ENCODE assay signal across 16 cellular contexts in the genomic region with DNA sequence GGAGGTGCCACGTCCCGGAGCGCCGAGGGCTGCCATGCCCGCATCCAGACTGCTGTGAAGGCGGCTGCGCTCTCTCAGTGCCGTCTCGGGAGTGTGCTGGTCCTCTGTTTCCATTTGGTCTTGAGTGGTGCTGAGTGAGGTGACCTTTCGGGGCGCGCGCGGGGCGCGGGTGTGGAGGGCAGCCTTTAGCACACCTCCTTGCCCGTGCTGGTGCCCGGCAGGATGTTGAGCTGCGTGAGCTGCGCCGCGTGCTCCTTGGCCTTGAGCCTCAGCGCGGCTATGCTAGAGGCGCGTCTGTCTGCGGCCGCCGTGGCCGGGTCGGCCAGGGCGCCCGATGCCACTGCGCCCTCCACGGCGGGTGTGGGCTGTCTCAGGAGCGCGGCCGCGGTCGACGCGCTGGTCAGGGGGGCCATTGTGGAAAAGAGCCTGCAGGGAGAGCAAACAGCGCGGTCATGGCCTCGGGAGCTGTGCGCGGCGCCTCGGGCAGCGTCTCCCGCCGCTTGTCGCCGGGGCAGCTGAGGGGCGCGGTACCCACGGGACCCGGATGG. TPM values are rescaled to one million over a fixed set of nuclear protein-coding genes. Genes with fewer than 3 reads are reported as not detected.
A peak's percentile ranks its signal among the peaks of the same experiment; 100 is the strongest.
DNase-seq lines count a peak whose midpoint lies in the region; ATAC-seq, FAIRE-seq and TF ChIP-seq lines count a peak whose summit lies in the region.
"Had no signal": no experiment of that assay in that cellular context is flagged by ENCODE, and none has a peak within 500 bp of the region (broad histone marks: within the 10 kb centered on the region; RNA-seq: fewer than 3 reads in every experiment).

No MANE protein-coding gene starts in this region.

- intact Hi-C loops in HepG2 (cut with micrococcal nuclease; ENCODE audit: unreplicated experiment), result no loop called here

- no peak overlapping the region for H3K4me3 Mint-ChIP-seq in stimulated activated memory B cell treated with anti-CD40 and anti-IgM and Interleukin-4, amounts not matched to agents 10 μg/mL and 1 μg/mL and 100 μg/mL, for 72 hours

- CTCF ChIA-PET in HepG2 (lab: Yijun Ruan, JAX; ENCODE audit: low intra/inter-chr PET ratio, low total read pairs), result no interaction called here

- H3K9ac ChIP-seq in HUES6 (ENCODE audit: low read length), result peak overlapping the region; percentile 34
- no peak overlapping the region for H3K9ac ChIP-seq in HepG2 (ENCODE audit: insufficient read depth, low read depth, low read length)

- H4K20me1 ChIP-seq in HepG2 (ENCODE audit: insufficient read depth, low read length), result no peaks in the 10 kb centered on the region

- peak overlapping the region; percentile 32 for H3K27ac Mint-ChIP-seq in stimulated activated memory B cell treated with anti-CD40 and anti-IgM and Interleukin-4, amounts not matched to agents 10 μg/mL and 1 μg/mL and 100 μg/mL, for 72 hours
- H3K27ac Mint-ChIP-seq: activated B cell treated with CpG ODN at 0.5 μM for 24 hours; activated T-helper 2 cell treated with anti-CD3 and anti-CD28 coated beads, Interferon-gamma antibody, Interleukin-2, Interleukin-4, amounts not matched to agents 10 μg/mL and 5 μg/mL and 100 μg/mL, durations not matched to agents 14 hours and 24 hours and 36 hours had no signal

- TF ChIP-seq CTCF in astrocyte of the cerebellum (IDR thresholded peaks at IDR 0.05; ENCODE audit: low read depth, low read length, missing control alignments) (no peak), HepG2 (CRISPR knock-in tag; IDR thresholded peaks at IDR 0.05) (no peak)

- H3K9me3 Mint-ChIP-seq in stimulated activated memory B cell treated with anti-CD40 and anti-IgM and Interleukin-4, amounts not matched to agents 10 μg/mL and 1 μg/mL and 100 μg/mL, for 72 hours, result no peaks in the 10 kb centered on the region
- H3K9me3 Mint-ChIP-seq: activated B cell treated with CpG ODN at 0.5 μM for 24 hours; activated T-helper 2 cell treated with anti-CD3 and anti-CD28 coated beads, Interferon-gamma antibody, Interleukin-2, Interleukin-4, amounts not matched to agents 10 μg/mL and 5 μg/mL and 100 μg/mL, durations not matched to agents 14 hours and 24 hours and 36 hours had no signal

- DNase-seq in astrocyte of the cerebellum (ENCODE audit: low read depth) (no peak), HepG2 (ENCODE audit: low spot score) (no peak), DMS 273 treated with DMSO at 0.1 percent for 48 hours (lab: John Stamatoyannopoulos, UW) (no peak)
- no peak for DNase-seq in stimulated activated CD4-positive, alpha-beta T cell treated with anti-CD3 and anti-CD28 coated beads, Interleukin-15, amount 100 ng/mL, for 24 hours
- DNase-seq: activated B cell treated with CpG ODN at 0.5 μM for 24 hours, kidney glomerular epithelial cell, MV-4-11, NCI-H524 treated with DMSO at 0.1 percent for 48 hours, substantia nigra had no signal

- H3K79me2 ChIP-seq in HepG2 (ENCODE audit: insufficient read depth, low read length), result no peaks in the 10 kb centered on the region

- H3K4me2 ChIP-seq in HepG2 (ENCODE audit: low read depth, low read length), result peak overlapping the region; percentile 27; the same call in 1 of the 2 replicates

- H3K27me3 Mint-ChIP-seq in stimulated activated memory B cell treated with anti-CD40 and anti-IgM and Interleukin-4, amounts not matched to agents 10 μg/mL and 1 μg/mL and 100 μg/mL, for 72 hours, result peaks cover 32% of the 10 kb centered on the region

- TF ChIP-seq RAD21 in HepG2 (CRISPR knock-in tag; IDR thresholded peaks at IDR 0.05), result no peak

- H3K36me3 ChIP-seq in HUES6 (ENCODE audit: control insufficient read depth, insufficient read depth, low read length), result no peaks in the 10 kb centered on the region
- H3K36me3 ChIP-seq in HepG2 (replicated peaks in 1 of 2; ENCODE audit: control insufficient read depth in 1 of 2, insufficient read depth in 2 of 2, low read length in 2 of 2), result no peaks in the 10 kb centered on the region
- H3K36me3 ChIP-seq: neutrophil had no signal

- no peaks in the 10 kb centered on the region for H3K36me3 Mint-ChIP-seq in stimulated activated memory B cell treated with anti-CD40 and anti-IgM and Interleukin-4, amounts not matched to agents 10 μg/mL and 1 μg/mL and 100 μg/mL, for 72 hours

- in situ Hi-C loops in astrocyte of the cerebellum (cut with HindIII; ENCODE audit: low sequenced_read_pairs), result no loop called here
- in situ Hi-C loops in HepG2 (cut with HindIII; ENCODE audit: extremely low pct_ligation_motif_present, low pct_unique_long_range_greater_than_20kb), result no loop called here

- FAIRE-seq in HepG2 (lab: Jason Lieb, UNC), result no peak

- TF ChIP-seq EP300 in HepG2 (IDR thresholded peaks at IDR 0.05; ENCODE audit: low read depth in 2 of 2, low read length in 2 of 2) (no peak), HepG2 (CRISPR knock-in tag; IDR thresholded peaks at IDR 0.05; ENCODE audit: borderline replicate concordance) (no peak)

- ATAC-seq in HepG2, result peak; percentile 21; the same call in 2 of the 3 replicates
- no peak for ATAC-seq in stimulated activated memory B cell treated with anti-CD40 and anti-IgM and Interleukin-4, amounts not matched to agents 10 μg/mL and 1 μg/mL and 100 μg/mL, for 72 hours
- no peak for ATAC-seq in HG03135 (IDR thresholded peaks at IDR 0.05; ENCODE audit: unreplicated experiment)
- ATAC-seq in HG02884 (IDR thresholded peaks at IDR 0.05; ENCODE audit: unreplicated experiment), result no peak

- no peak overlapping the region for H3K27ac ChIP-seq in HUES6 (ENCODE audit: low read depth, low read length)
- H3K27ac ChIP-seq in HepG2 (ENCODE audit: extremely low read length, insufficient read depth, low read length), result no peak overlapping the region
- H3K27ac ChIP-seq: neutrophil had no signal

- H3K9me3 ChIP-seq in HUES6 (ENCODE audit: control insufficient read depth, insufficient read depth, low read depth, low read length), result no peaks in the 10 kb centered on the region
- no peaks in the 10 kb centered on the region for H3K9me3 ChIP-seq in HepG2 (ENCODE audit: low read length)
- H3K9me3 ChIP-seq: neutrophil had no signal

- no TSS peak for BruUV-seq in HepG2 (replicated peaks; lab: Mats Ljungman, UMichigan)

- H3K4me3 ChIP-seq in HUES6 (ENCODE audit: low read depth, low read length) (peak overlapping the region; percentile 53), astrocyte of the cerebellum (ENCODE audit: low read depth, low read length) (peak overlapping the region; percentile 1), HepG2 (replicated peaks in 1 of 3; ENCODE audit: insufficient read depth in 1 of 3, low read depth in 2 of 3, low read length in 3 of 3) (peak overlapping the region in 1 of 3 experiments; percentile 33; a peak in 1 of 6 replicates)

- TF ChIP-seq POLR2A in HepG2 (IDR thresholded peaks at IDR 0.05; ENCODE audit: insufficient read depth in 1 of 2, low read depth in 2 of 2, low read length in 2 of 2), result no peak

- H3K27me3 ChIP-seq in HUES6 (ENCODE audit: control insufficient read depth, insufficient read depth, low read length) (peaks cover 99% of the 10 kb centered on the region), HepG2 (ENCODE audit: control insufficient read depth in 1 of 2, insufficient read depth in 2 of 2, low read length in 2 of 2) (peaks cover 2 to 33% of the 10 kb centered on the region in 2 experiments; a peak in 2 of 5 replicates)

- H3K4me1 Mint-ChIP-seq in stimulated activated memory B cell treated with anti-CD40 and anti-IgM and Interleukin-4, amounts not matched to agents 10 μg/mL and 1 μg/mL and 100 μg/mL, for 72 hours, result peaks cover 20% of the 10 kb centered on the region

- POLR2A ChIA-PET in HepG2 (lab: Yijun Ruan, JAX), result no interaction called here

- H3K4me1 ChIP-seq in HUES6 (ENCODE audit: control insufficient read depth, insufficient read depth, low read length) (peaks cover 60% of the 10 kb centered on the region), HepG2 (ENCODE audit: insufficient read depth, low read length) (peaks cover 6% of the 10 kb centered on the region; the same call in 1 of the 2 replicates)

- no peak overlapping the region for H2AFZ ChIP-seq in HepG2 (ENCODE audit: low read length)

- 63% methylated on average over 4 of the region's 59 CpGs for WGBS in HepG2 (ENCODE audit: low lambda C conversion rate)

TF ChIP-seq in HepG2, 621 proteins besides CTCF, POLR2A, EP300 and RAD21 (continues in another document):
- TF ChIP-seq, protein P1, sequence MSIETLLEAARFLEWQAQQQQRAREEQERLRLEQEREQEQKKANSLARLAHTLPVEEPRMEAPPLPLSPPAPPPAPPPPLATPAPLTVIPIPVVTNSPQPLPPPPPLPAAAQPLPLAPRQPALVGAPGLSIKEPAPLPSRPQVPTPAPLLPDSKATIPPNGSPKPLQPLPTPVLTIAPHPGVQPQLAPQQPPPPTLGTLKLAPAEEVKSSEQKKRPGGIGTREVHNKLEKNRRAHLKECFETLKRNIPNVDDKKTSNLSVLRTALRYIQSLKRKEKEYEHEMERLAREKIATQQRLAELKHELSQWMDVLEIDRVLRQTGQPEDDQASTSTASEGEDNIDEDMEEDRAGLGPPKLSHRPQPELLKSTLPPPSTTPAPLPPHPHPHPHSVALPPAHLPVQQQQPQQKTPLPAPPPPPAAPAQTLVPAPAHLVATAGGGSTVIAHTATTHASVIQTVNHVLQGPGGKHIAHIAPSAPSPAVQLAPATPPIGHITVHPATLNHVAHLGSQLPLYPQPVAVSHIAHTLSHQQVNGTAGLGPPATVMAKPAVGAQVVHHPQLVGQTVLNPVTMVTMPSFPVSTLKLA (IDR thresholded peaks at IDR 0.05), result no peak
- TF ChIP-seq ZNF766 (CRISPR knock-in tag; IDR thresholded peaks at IDR 0.05; ENCODE audit: borderline replicate concordance), result no peak

RNA-seq across cellular contexts. Expression of a gene that starts 11.2 kb away (rescaled TPM):
- not detected in 2 replicates for total RNA-seq in HepG2 (2016; rRNA removed; fragmentation: Illumina TruSeq; extraction: Trizol)
- not detected in 2 replicates for total RNA-seq in HepG2 (2016; cell fraction: cytosol; rRNA removed; fragmentation: Illumina TruSeq; extraction: Trizol; ENCODE audit: low read depth)
- not detected in 2 replicates for total RNA-seq in HepG2 (2016; cell fraction: insoluble cytoplasmic fraction; rRNA removed; fragmentation: Illumina TruSeq; extraction: Trizol)
- not detected in 2 replicates for total RNA-seq in HepG2 (2016; cell fraction: membrane; rRNA removed; fragmentation: Illumina TruSeq; extraction: Trizol)
- total RNA-seq in HepG2 (2016; cell fraction: nucleus; rRNA removed; fragmentation: Illumina TruSeq; extraction: Trizol), result not detected in 2 replicates
- polyA plus RNA-seq in HepG2 (2011; rRNA removed), result not detected in 2 replicates
- not detected in 2 replicates for polyA plus RNA-seq in HepG2 (2011; cell fraction: cytosol; rRNA removed)
- not detected in 2 replicates for polyA plus RNA-seq in HepG2 (2011; cell fraction: nucleus; rRNA removed)
- polyA plus RNA-seq in HepG2 (2012), result not detected in 2 replicates
- not detected in 2 replicates for polyA plus RNA-seq in HepG2 (2016; cell fraction: cytosol; fragmentation: Illumina TruSeq; extraction: Trizol; ENCODE audit: low read depth)
- not detected in 2 replicates for polyA plus RNA-seq in HepG2 (2016; cell fraction: insoluble cytoplasmic fraction; fragmentation: Illumina TruSeq; extraction: Trizol; ENCODE audit: low read depth)
- polyA plus RNA-seq in HepG2 (2016; cell fraction: membrane; fragmentation: Illumina TruSeq; extraction: Trizol; ENCODE audit: low read depth), result not detected in 2 replicates
- polyA plus RNA-seq in HepG2 (2016; cell fraction: nucleus; fragmentation: Illumina TruSeq; extraction: Trizol; ENCODE audit: insufficient read depth, low read depth), result not detected in 2 replicates
- not detected in 2 replicates for polyA minus RNA-seq in HepG2 (2011; rRNA and poly(A)+ RNA removed; ENCODE audit: low replicate concordance)
- not detected in 2 replicates for polyA minus RNA-seq in HepG2 (2011; cell fraction: cytosol; rRNA and poly(A)+ RNA removed)
- polyA minus RNA-seq in HepG2 (2011; cell fraction: nucleus; rRNA and poly(A)+ RNA removed), result not detected in 2 replicates
- total RNA-seq: activated B cell treated with CpG ODN at 0.5 μM for 24 hours; activated T-helper 2 cell treated with anti-CD3 and anti-CD28 coated beads, Interferon-gamma antibody, Interleukin-2, Interleukin-4, amounts not matched to agents 10 μg/mL and 5 μg/mL and 100 μg/mL, durations not matched to agents 14 hours and 24 hours and 36 hours; cerebellum had no signal
